Comparison of ENCODE assay signal across 17 cellular contexts in genomic region chr11:12854297-12854661, GRCh38.
DNase-seq lines count a peak whose midpoint lies in the region; ATAC-seq and TF ChIP-seq lines count a peak whose summit lies in the region.
"Had no signal": no experiment of that assay in that cellular context is flagged by ENCODE, and none has a peak within 500 bp of the region (broad histone marks: within the 10 kb centered on the region; RNA-seq: fewer than 3 reads in every experiment).

No MANE protein-coding gene starts in this region.

- no peaks in the 10 kb centered on the region for H3K9me2 ChIP-seq in hepatocyte (replicated peaks; ENCODE audit: insufficient read depth)
- H3K9me2 ChIP-seq: SK-N-SH had no signal

- no peak for TF ChIP-seq EP300 in ovary (IDR thresholded peaks at IDR 0.05)

- no peaks in the 10 kb centered on the region for H3K27me3 Mint-ChIP-seq in type B pancreatic cell
- H3K27me3 Mint-ChIP-seq in stimulated activated naive B cell treated with anti-CD40 and anti-IgM and Interleukin-4, amounts not matched to agents 10 μg/mL and 1 μg/mL and 100 μg/mL, for 72 hours, result peaks cover 10 to 11% of the 10 kb centered on the region in 2 donors

- H3K27ac ChIP-seq in VCaP, result peak overlapping the region; percentile 99
- peak overlapping the region; percentile 89 for H3K27ac ChIP-seq in hepatocyte
- H3K27ac ChIP-seq in ovary, result peak overlapping the region; percentile 24 to 48
- H3K27ac ChIP-seq: BLaER1 treated with 17β-estradiol and CSF1 and Interleukin-3, amounts not matched to agents 10 nM and 100 nM; dorsolateral prefrontal cortex had no signal

- H3K27me3 ChIP-seq in hepatocyte, result no peaks in the 10 kb centered on the region
- no peaks in the 10 kb centered on the region for H3K27me3 ChIP-seq in ovary
- H3K27me3 ChIP-seq: BLaER1 treated with 17β-estradiol and CSF1 and Interleukin-3, amounts not matched to agents 10 nM and 100 nM; dorsolateral prefrontal cortex; heart right ventricle had no signal

- H3K9me3 Mint-ChIP-seq in type B pancreatic cell, result peaks cover 6% of the 10 kb centered on the region
- no peaks in the 10 kb centered on the region for H3K9me3 Mint-ChIP-seq in stimulated activated naive B cell treated with anti-CD40 and anti-IgM and Interleukin-4, amounts not matched to agents 10 μg/mL and 1 μg/mL and 100 μg/mL, for 72 hours
- H3K9me3 Mint-ChIP-seq: activated CD4-positive, alpha-beta T cell treated with anti-CD3 and anti-CD28 coated beads, Interleukin-2, amount 10 ng/mL, durations not matched to agents 24 days and 14 days; activated naive CD4-positive, alpha-beta T cell treated with anti-CD3 and anti-CD28 coated beads, Interleukin-2, amount 50 U/mL, for 24 hours; stimulated activated naive CD8-positive, alpha-beta T cell treated with anti-CD3 and anti-CD28 coated beads, Interleukin-15, amount 100 ng/mL, for 72 hours had no signal

- no peaks in the 10 kb centered on the region for H4K20me1 ChIP-seq in hepatocyte (ENCODE audit: insufficient read depth, poor library complexity, severe bottlenecking)
- H4K20me1 ChIP-seq: BLaER1 treated with 17β-estradiol and CSF1 and Interleukin-3, amounts not matched to agents 10 nM and 100 nM had no signal

- TF ChIP-seq CTCF in VCaP (conservative IDR thresholded peaks at IDR 0.05) (no peak), hepatocyte (IDR thresholded peaks at IDR 0.05; ENCODE audit: poor library complexity) (no peak), ovary (IDR thresholded peaks at IDR 0.05) (no peak), type B pancreatic cell (conservative IDR thresholded peaks at IDR 0.05) (no peak)

- H3K27ac Mint-ChIP-seq in type B pancreatic cell, result peak overlapping the region; percentile 46
- no peak overlapping the region for H3K27ac Mint-ChIP-seq in stimulated activated naive B cell treated with anti-CD40 and anti-IgM and Interleukin-4, amounts not matched to agents 10 μg/mL and 1 μg/mL and 100 μg/mL, for 72 hours
- H3K27ac Mint-ChIP-seq: activated CD4-positive, alpha-beta T cell treated with anti-CD3 and anti-CD28 coated beads, Interleukin-2, amount 10 ng/mL, durations not matched to agents 24 days and 14 days; activated naive CD4-positive, alpha-beta T cell treated with anti-CD3 and anti-CD28 coated beads, Interleukin-2, amount 50 U/mL, for 24 hours; stimulated activated naive CD8-positive, alpha-beta T cell treated with anti-CD3 and anti-CD28 coated beads, Interleukin-15, amount 100 ng/mL, for 72 hours had no signal

- DNase-seq in hepatocyte (ENCODE audit: low spot score), result no peak
- DNase-seq in ovary, result no peak
- DNase-seq in type B pancreatic cell (ENCODE audit: extremely low spot score, unreplicated experiment), result no peak
- DNase-seq in NK-92 (lab: John Stamatoyannopoulos, UW; ENCODE audit: unreplicated experiment), result no peak
- no peak for DNase-seq in pons (ENCODE audit: low spot score)
- DNase-seq in stimulated activated naive B cell treated with anti-CD40 and anti-IgM and Interleukin-4, amounts not matched to agents 10 μg/mL and 1 μg/mL and 100 μg/mL, for 72 hours, result no peak
- DNase-seq: activated CD4-positive, alpha-beta T cell treated with anti-CD3 and anti-CD28 coated beads, Interleukin-2, amount 10 ng/mL, durations not matched to agents 24 days and 14 days; DMS79; dorsolateral prefrontal cortex; heart right ventricle; NCI-H526 treated with DMSO at 0.1 percent for 48 hours; posterior cingulate gyrus; SK-N-SH; stimulated activated naive CD8-positive, alpha-beta T cell treated with anti-CD3 and anti-CD28 coated beads, Interleukin-15, amount 100 ng/mL, for 72 hours had no signal

- H3K4me2 ChIP-seq in hepatocyte, result peak overlapping the region; percentile 64
- H3K4me2 ChIP-seq: BLaER1 treated with 17β-estradiol and CSF1 and Interleukin-3, amounts not matched to agents 10 nM and 100 nM; SK-N-SH had no signal

- intact Hi-C loops in ovary (cut with DNase I), result no loop called here

- H3K36me3 ChIP-seq in hepatocyte (replicated peaks; ENCODE audit: insufficient read depth, low read depth) (no peaks in the 10 kb centered on the region), ovary (no peaks in the 10 kb centered on the region)
- H3K36me3 ChIP-seq: BLaER1 treated with 17β-estradiol and CSF1 and Interleukin-3, amounts not matched to agents 10 nM and 100 nM; heart right ventricle had no signal

- 77% methylated on average over 3 of the region's 3 CpGs for WGBS in hepatocyte (ENCODE audit: low lambda C conversion rate, missing lambda C conversion rate)
- WGBS in ovary, 3 donors, result 71 to 89% (median 89%) methylated on average over 3 of the region's 3 CpGs

- no peak for ATAC-seq in stimulated activated naive B cell treated with anti-CD40 and anti-IgM and Interleukin-4, amounts not matched to agents 10 μg/mL and 1 μg/mL and 100 μg/mL, for 72 hours (replicated peaks)
- ATAC-seq: stimulated activated naive CD8-positive, alpha-beta T cell treated with anti-CD3 and anti-CD28 coated beads, Interleukin-15, amount 100 ng/mL, for 72 hours had no signal

- H3K79me2 ChIP-seq in hepatocyte, result peaks cover 75% of the 10 kb centered on the region

- no peak overlapping the region for H2AFZ ChIP-seq in hepatocyte

- peaks cover 49% of the 10 kb centered on the region for H3K4me1 ChIP-seq in hepatocyte (ENCODE audit: insufficient read depth)
- peaks cover 13% of the 10 kb centered on the region for H3K4me1 ChIP-seq in ovary (ENCODE audit: insufficient read depth)
- H3K4me1 ChIP-seq: BLaER1 treated with 17β-estradiol and CSF1 and Interleukin-3, amounts not matched to agents 10 nM and 100 nM had no signal

- no peak for TF ChIP-seq POLR2A in ovary (IDR thresholded peaks at IDR 0.05)

- H3K4me3 ChIP-seq in hepatocyte (no peak overlapping the region), ovary (no peak overlapping the region)
- H3K4me3 ChIP-seq: BLaER1 treated with 17β-estradiol and CSF1 and Interleukin-3, amounts not matched to agents 10 nM and 100 nM; dorsolateral prefrontal cortex; heart right ventricle had no signal

- H3K9me3 ChIP-seq in hepatocyte (ENCODE audit: low read depth) (no peaks in the 10 kb centered on the region), ovary (no peaks in the 10 kb centered on the region)
- H3K9me3 ChIP-seq: BLaER1 treated with 17β-estradiol and CSF1 and Interleukin-3, amounts not matched to agents 10 nM and 100 nM; heart right ventricle; SK-N-SH had no signal

- H3K36me3 Mint-ChIP-seq in type B pancreatic cell, result peaks cover 18% of the 10 kb centered on the region
- no peaks in the 10 kb centered on the region for H3K36me3 Mint-ChIP-seq in stimulated activated naive B cell treated with anti-CD40 and anti-IgM and Interleukin-4, amounts not matched to agents 10 μg/mL and 1 μg/mL and 100 μg/mL, for 72 hours
- H3K36me3 Mint-ChIP-seq: activated naive CD4-positive, alpha-beta T cell treated with anti-CD3 and anti-CD28 coated beads, Interleukin-2, amount 50 U/mL, for 24 hours had no signal

- peak overlapping the region; percentile 30 for H3K4me3 Mint-ChIP-seq in type B pancreatic cell
- no peak overlapping the region for H3K4me3 Mint-ChIP-seq in stimulated activated naive B cell treated with anti-CD40 and anti-IgM and Interleukin-4, amounts not matched to agents 10 μg/mL and 1 μg/mL and 100 μg/mL, for 72 hours
- H3K4me3 Mint-ChIP-seq: activated CD4-positive, alpha-beta T cell treated with anti-CD3 and anti-CD28 coated beads, Interleukin-2, amount 10 ng/mL, durations not matched to agents 24 days and 14 days; activated naive CD4-positive, alpha-beta T cell treated with anti-CD3 and anti-CD28 coated beads, Interleukin-2, amount 50 U/mL, for 24 hours; stimulated activated naive CD8-positive, alpha-beta T cell treated with anti-CD3 and anti-CD28 coated beads, Interleukin-15, amount 100 ng/mL, for 72 hours had no signal

- H3K4me1 Mint-ChIP-seq in type B pancreatic cell (ENCODE audit: unreplicated experiment), result peaks cover 38% of the 10 kb centered on the region
- no peaks in the 10 kb centered on the region for H3K4me1 Mint-ChIP-seq in stimulated activated naive B cell treated with anti-CD40 and anti-IgM and Interleukin-4, amounts not matched to agents 10 μg/mL and 1 μg/mL and 100 μg/mL, for 72 hours
- H3K4me1 Mint-ChIP-seq: activated naive CD4-positive, alpha-beta T cell treated with anti-CD3 and anti-CD28 coated beads, Interleukin-2, amount 50 U/mL, for 24 hours had no signal

Comparison
In these comparisons a context has a peak if more than half of its experiments do, and no peak if none do; other contexts are left out.
1. H3K27ac ChIP-seq: peak in every context shown above with its lines; median percentile 99 in VCaP; 89 in hepatocyte; 36 in ovary.